In genomic region chr10:65100146-65100545, GRCh38 we compare ENCODE assay signal across 2 cellular contexts.
A peak's percentile ranks its signal among the peaks of the same experiment; 100 is the strongest.
TF ChIP-seq lines count a peak whose summit lies in the region.

No MANE protein-coding gene starts in this region.

TF ChIP-seq in K562, 482 proteins besides CTCF, POLR2A, EP300 and RAD21 (continued from another document):
- peak; percentile 43 for TF ChIP-seq CEBPB (tag; IDR thresholded peaks at IDR 0.05)
TF ChIP-seq in K562: peak in this region for 2.

TF ChIP-seq in liver, 16 proteins besides CTCF, POLR2A, EP300 and RAD21 (continued from another document):
- TF ChIP-seq, protein P1, sequence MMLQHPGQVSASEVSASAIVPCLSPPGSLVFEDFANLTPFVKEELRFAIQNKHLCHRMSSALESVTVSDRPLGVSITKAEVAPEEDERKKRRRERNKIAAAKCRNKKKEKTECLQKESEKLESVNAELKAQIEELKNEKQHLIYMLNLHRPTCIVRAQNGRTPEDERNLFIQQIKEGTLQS (IDR thresholded peaks at IDR 0.05) = peak; percentile 66
- TF ChIP-seq RXRA (IDR thresholded peaks at IDR 0.05) = peak; percentile 26 to 30
- no peak for TF ChIP-seq FOXA1 (IDR thresholded peaks at IDR 0.05)
- TF ChIP-seq JUND (IDR thresholded peaks at IDR 0.05) = peak in 1 of 2 donors; percentile 18
- TF ChIP-seq TAF1 (conservative IDR thresholded peaks at IDR 0.05) = no peak
- no peak for TF ChIP-seq GABPA (IDR thresholded peaks at IDR 0.05 in 1 of 2, conservative IDR thresholded peaks at IDR 0.05 in 1 of 2)
